In genomic region chr6:109690740-109691687, GRCh38 we compare ENCODE assay signal across 1 cellular context.
A peak's percentile ranks its signal among the peaks of the same experiment; 100 is the strongest.
TF ChIP-seq lines count a peak whose summit lies in the region.

TSS of gene AK9 (minus strand) at chr6:109691202. CDS start at chr6:109675745, 15,457 bp downstream.
TSS of gene FIG4 (plus strand) at chr6:109691296. CDS start at chr6:109691436, 140 bp downstream.

TF ChIP-seq in HepG2, 621 proteins besides CTCF, POLR2A, EP300 and RAD21 (continued from another document and continues in another):
- peak; percentile 60; the same call in 1 of the 2 replicates for TF ChIP-seq ZSCAN31 (CRISPR knock-in tag; IDR thresholded peaks at IDR 0.05; ENCODE audit: low read depth)
- peak; percentile 39; the same call in 1 of the 2 replicates for TF ChIP-seq ZBTB3 (CRISPR knock-in tag; IDR thresholded peaks at IDR 0.05; ENCODE audit: borderline replicate concordance, low read depth)
- TF ChIP-seq ZNF557 (CRISPR knock-in tag; IDR thresholded peaks at IDR 0.05): no peak
- TF ChIP-seq HMGA1 (CRISPR knock-in tag; conservative IDR thresholded peaks at IDR 0.05): no peak
- no peak for TF ChIP-seq TBX3 (IDR thresholded peaks at IDR 0.05; ENCODE audit: borderline replicate concordance)
- peak; percentile 30; the same call in 1 of the 2 replicates for TF ChIP-seq ERF (CRISPR knock-in tag; IDR thresholded peaks at IDR 0.05)
- 0 out of 2 replicates have a peak, but pooled peaks have one; percentile 32 for TF ChIP-seq ZNF136 (CRISPR knock-in tag; IDR thresholded peaks at IDR 0.05; ENCODE audit: low read depth)
- TF ChIP-seq HOXA3 (CRISPR knock-in tag; IDR thresholded peaks at IDR 0.05): peak; percentile 83
- no peak for TF ChIP-seq ZSCAN5A (CRISPR knock-in tag; IDR thresholded peaks at IDR 0.05; ENCODE audit: borderline replicate concordance)
- no peak; the same call in 1 of the 2 replicates for TF ChIP-seq SNAPC2 (CRISPR knock-in tag; IDR thresholded peaks at IDR 0.05)
- no peak for TF ChIP-seq ZNF180 (CRISPR knock-in tag; IDR thresholded peaks at IDR 0.05; ENCODE audit: borderline replicate concordance, low read depth)
- TF ChIP-seq PCBP2 (optimal IDR thresholded peaks at IDR 0.05; ENCODE audit: low read depth, low read length, poor library complexity, severe bottlenecking): no peak
- no peak for TF ChIP-seq IRX3 (CRISPR knock-in tag; IDR thresholded peaks at IDR 0.05; ENCODE audit: borderline replicate concordance, low read depth)
- no peak for TF ChIP-seq ZNF205 (CRISPR knock-in tag; IDR thresholded peaks at IDR 0.05)
- no peak for TF ChIP-seq NFKBIZ (CRISPR knock-in tag; IDR thresholded peaks at IDR 0.05)
- no peak for TF ChIP-seq EZH2 (conservative IDR thresholded peaks at IDR 0.05; ENCODE audit: low read depth, low read length)
- no peak for TF ChIP-seq TRIM22 (IDR thresholded peaks at IDR 0.05)
- peak; percentile 32; the same call in 1 of the 2 replicates for TF ChIP-seq ZNF350 (CRISPR knock-in tag; IDR thresholded peaks at IDR 0.05; ENCODE audit: borderline replicate concordance, low read depth)
- TF ChIP-seq ZFP36L2 (CRISPR knock-in tag; IDR thresholded peaks at IDR 0.05): no peak
- TF ChIP-seq ZNF792 (CRISPR knock-in tag; IDR thresholded peaks at IDR 0.05): no peak
- no peak for TF ChIP-seq NAIF1 (CRISPR knock-in tag; IDR thresholded peaks at IDR 0.05; ENCODE audit: borderline replicate concordance)
- no peak for TF ChIP-seq PLSCR1 (CRISPR knock-in tag; IDR thresholded peaks at IDR 0.05; ENCODE audit: borderline replicate concordance)
- no peak for TF ChIP-seq ZNF441 (CRISPR knock-in tag; IDR thresholded peaks at IDR 0.05; ENCODE audit: borderline replicate concordance)
- no peak for TF ChIP-seq FOXM1 (CRISPR knock-in tag; IDR thresholded peaks at IDR 0.05)
- TF ChIP-seq CREM (IDR thresholded peaks at IDR 0.05): peak; percentile 61
- TF ChIP-seq CREM (CRISPR knock-in tag; IDR thresholded peaks at IDR 0.05): no peak
- no peak for TF ChIP-seq ZSCAN20 (CRISPR knock-in tag; IDR thresholded peaks at IDR 0.05; ENCODE audit: borderline replicate concordance)
- TF ChIP-seq TEAD3 (CRISPR knock-in tag; optimal IDR thresholded peaks at IDR 0.05; ENCODE audit: borderline replicate concordance): peak; percentile 8
- TF ChIP-seq ZMAT5 (CRISPR knock-in tag; IDR thresholded peaks at IDR 0.05; ENCODE audit: borderline replicate concordance, low read depth): no peak
- TF ChIP-seq AKNA (CRISPR knock-in tag; IDR thresholded peaks at IDR 0.05; ENCODE audit: borderline replicate concordance): no peak
- TF ChIP-seq ZBTB38 (CRISPR knock-in tag; IDR thresholded peaks at IDR 0.05): 0 out of 2 replicates have a peak, but pooled peaks have one; percentile 4
- peak; percentile 84; the same call in 1 of the 2 replicates for TF ChIP-seq MTERF4 (CRISPR knock-in tag; IDR thresholded peaks at IDR 0.05)
- TF ChIP-seq KMT2A (CRISPR knock-in tag; IDR thresholded peaks at IDR 0.05): no peak
- TF ChIP-seq MEF2D (CRISPR knock-in tag; IDR thresholded peaks at IDR 0.05): no peak; the same call in 1 of the 2 replicates
- TF ChIP-seq HNRNPL (IDR thresholded peaks at IDR 0.05; ENCODE audit: low read depth, low read length): no peak
- 0 out of 2 replicates have a peak, but pooled peaks have one; percentile 32 for TF ChIP-seq ATF6 (CRISPR knock-in tag; conservative IDR thresholded peaks at IDR 0.05)
- TF ChIP-seq KDM5B (CRISPR knock-in tag; IDR thresholded peaks at IDR 0.05; ENCODE audit: borderline replicate concordance): peak; percentile 60; the same call in 1 of the 2 replicates
- no peak for TF ChIP-seq SOX13 (IDR thresholded peaks at IDR 0.05)
- no peak for TF ChIP-seq SOX13 (CRISPR knock-in tag; conservative IDR thresholded peaks at IDR 0.05 in 1 of 2, IDR thresholded peaks at IDR 0.05 in 1 of 2)
- TF ChIP-seq MLX (CRISPR knock-in tag; IDR thresholded peaks at IDR 0.05): no peak
- no peak for TF ChIP-seq NCOR1 (IDR thresholded peaks at IDR 0.05; ENCODE audit: borderline replicate concordance, low read length)
- TF ChIP-seq ZNF891 (CRISPR knock-in tag; IDR thresholded peaks at IDR 0.05): peak; percentile 25; the same call in 1 of the 2 replicates
- TF ChIP-seq PITX1 (CRISPR knock-in tag; IDR thresholded peaks at IDR 0.05): 0 out of 2 replicates have a peak, but pooled peaks have one; percentile 40
- no peak for TF ChIP-seq PBX2 (CRISPR knock-in tag; IDR thresholded peaks at IDR 0.05)
- no peak for TF ChIP-seq HNRNPUL1 (IDR thresholded peaks at IDR 0.05; ENCODE audit: low read depth, low read length)
- TF ChIP-seq ZBTB1 (CRISPR knock-in tag; IDR thresholded peaks at IDR 0.05; ENCODE audit: borderline replicate concordance): no peak
- TF ChIP-seq ATF5 (CRISPR knock-in tag; IDR thresholded peaks at IDR 0.05; ENCODE audit: low read depth): 0 out of 2 replicates have a peak, but pooled peaks have one; percentile 37
- peak; percentile 57; the same call in 1 of the 2 replicates for TF ChIP-seq MAZ (IDR thresholded peaks at IDR 0.05; ENCODE audit: borderline replicate concordance, low read depth, low read length)
- peak; percentile 57; the same call in 1 of the 2 replicates for TF ChIP-seq MAZ (CRISPR knock-in tag; IDR thresholded peaks at IDR 0.05; ENCODE audit: low read depth)
- TF ChIP-seq SNRNP70 (IDR thresholded peaks at IDR 0.05; ENCODE audit: low read depth, low read length): no peak
- no peak for TF ChIP-seq CREBL2 (CRISPR knock-in tag; IDR thresholded peaks at IDR 0.05; ENCODE audit: borderline replicate concordance)
- peak; percentile 87; the same call in 1 of the 2 replicates for TF ChIP-seq TFAP4 (IDR thresholded peaks at IDR 0.05; ENCODE audit: borderline replicate concordance, low read depth)
- peak; percentile 43 for TF ChIP-seq PTBP1 (IDR thresholded peaks at IDR 0.05; ENCODE audit: low read depth, low read length, poor library complexity, severe bottlenecking)
